26 cellular contexts compared by ENCODE assay signal in genomic region chr19:50899549-50899948, GRCh38. TPM values are rescaled to one million over a fixed set of nuclear protein-coding genes. Genes with fewer than 3 reads are reported as not detected.
DNase-seq lines count a peak whose midpoint lies in the region; ATAC-seq, FAIRE-seq and TF ChIP-seq lines count a peak whose summit lies in the region.
"Had no signal": no experiment of that assay in that cellular context is flagged by ENCODE, and none has a peak within 500 bp of the region (broad histone marks: within the 10 kb centered on the region; RNA-seq: fewer than 3 reads in every experiment).

No MANE protein-coding gene starts in this region.

- H3K36me3 ChIP-seq in HepG2 (replicated peaks in 1 of 2; ENCODE audit: control insufficient read depth in 1 of 2, insufficient read depth in 2 of 2, low read length in 2 of 2) (no peaks in the 10 kb centered on the region), right lobe of liver (no peaks in the 10 kb centered on the region)
- H3K36me3 ChIP-seq: BLaER1 treated with 17β-estradiol and CSF1 and Interleukin-3, amounts not matched to agents 10 nM and 100 nM; Peyer's patch had no signal

- H3K27me3 Mint-ChIP-seq in activated B cell treated with CpG ODN at 0.5 μM for 24 hours (no peaks in the 10 kb centered on the region), mesothelial cell of epicardium (ENCODE audit: low read depth) (peaks cover 57% of the 10 kb centered on the region)
- H3K27me3 Mint-ChIP-seq in activated T-helper 1 cell treated with anti-CD3 and anti-CD28 coated beads, Interleukin-12 subunit alpha, Interleukin-12 subunit beta, Interleukin-2, Interleukin-4 antibody, amounts not matched to agents 30 ng/mL and 10 ng/mL and 1 ng/mL, durations not matched to agents 14 hours and 24 hours and 36 hours (ENCODE audit: insufficient read depth): peaks cover 8% of the 10 kb centered on the region

- H3K27ac ChIP-seq in HepG2 (ENCODE audit: extremely low read length, insufficient read depth, low read length) (no peak overlapping the region), right lobe of liver (no peak overlapping the region)
- H3K27ac ChIP-seq: A549; BLaER1 treated with 17β-estradiol and CSF1 and Interleukin-3, amounts not matched to agents 10 nM and 100 nM; GM23248; Peyer's patch had no signal

- H3K27ac Mint-ChIP-seq in activated B cell treated with CpG ODN at 0.5 μM for 24 hours (peak overlapping the region; percentile 35), mesothelial cell of epicardium (no peak overlapping the region)
- H3K27ac Mint-ChIP-seq in activated T-helper 1 cell treated with anti-CD3 and anti-CD28 coated beads, Interleukin-12 subunit alpha, Interleukin-12 subunit beta, Interleukin-2, Interleukin-4 antibody, amounts not matched to agents 30 ng/mL and 10 ng/mL and 1 ng/mL, durations not matched to agents 14 hours and 24 hours and 36 hours: no peak overlapping the region
- H3K27ac Mint-ChIP-seq: CD8-positive, alpha-beta memory T cell; HFFc6 had no signal

- TF ChIP-seq CTCF in HepG2 (CRISPR knock-in tag; IDR thresholded peaks at IDR 0.05) (no peak), right lobe of liver (IDR thresholded peaks at IDR 0.05) (no peak), activated B cell treated with CpG ODN at 0.5 μM for 24 hours (IDR thresholded peaks at IDR 0.05) (no peak), mesothelial cell of epicardium (IDR thresholded peaks at IDR 0.05; ENCODE audit: unreplicated experiment) (no peak)

- TF ChIP-seq POLR2A in HepG2 (IDR thresholded peaks at IDR 0.05; ENCODE audit: insufficient read depth in 1 of 2, low read depth in 2 of 2, low read length in 2 of 2) (no peak), right lobe of liver (IDR thresholded peaks at IDR 0.05) (no peak)

- no peaks in the 10 kb centered on the region for H3K36me3 Mint-ChIP-seq in activated B cell treated with CpG ODN at 0.5 μM for 24 hours (ENCODE audit: low read depth)
- H3K36me3 Mint-ChIP-seq in activated T-helper 1 cell treated with anti-CD3 and anti-CD28 coated beads, Interleukin-12 subunit alpha, Interleukin-12 subunit beta, Interleukin-2, Interleukin-4 antibody, amounts not matched to agents 30 ng/mL and 10 ng/mL and 1 ng/mL, durations not matched to agents 14 hours and 24 hours and 36 hours (ENCODE audit: low read depth): no peaks in the 10 kb centered on the region
- no peaks in the 10 kb centered on the region for H3K36me3 Mint-ChIP-seq in mesothelial cell of epicardium
- H3K36me3 Mint-ChIP-seq: CD8-positive, alpha-beta memory T cell had no signal

- H3K9ac ChIP-seq in HepG2 (ENCODE audit: insufficient read depth, low read depth, low read length): no peak overlapping the region
- H3K9ac ChIP-seq: BLaER1 treated with 17β-estradiol and CSF1 and Interleukin-3, amounts not matched to agents 10 nM and 100 nM; GM23248 had no signal

- no peaks in the 10 kb centered on the region for H3K9me3 ChIP-seq in HepG2 (ENCODE audit: low read length)
- no peaks in the 10 kb centered on the region for H3K9me3 ChIP-seq in right lobe of liver
- H3K9me3 ChIP-seq: A549; BLaER1 treated with 17β-estradiol and CSF1 and Interleukin-3, amounts not matched to agents 10 nM and 100 nM had no signal

- WGBS in HepG2 (ENCODE audit: low lambda C conversion rate): 10% methylated on average over 3 of the region's 3 CpGs
- WGBS in right lobe of liver (ENCODE audit: insufficient coverage, low coverage, low lambda C conversion rate, missing lambda C conversion rate): 75% methylated on average over 3 of the region's 3 CpGs

- intact Hi-C loops in HepG2 (cut with micrococcal nuclease; ENCODE audit: unreplicated experiment): no loop called here
- intact Hi-C loops in right lobe of liver (cut with DNase I): no loop called here
- intact Hi-C loops in activated B cell treated with CpG ODN at 0.5 μM for 24 hours (cut with micrococcal nuclease): loop anchor here (5.0 kb wide), 2 partner anchors 62 to 557 kb away; no protein-coding TSS in a partner anchor
- intact Hi-C loops in activated T-helper 1 cell treated with anti-CD3 and anti-CD28 coated beads, Interleukin-12 subunit alpha, Interleukin-12 subunit beta, Interleukin-2, Interleukin-4 antibody, amounts not matched to agents 30 ng/mL and 10 ng/mL and 1 ng/mL, durations not matched to agents 14 hours and 24 hours and 36 hours (cut with micrococcal nuclease): no loop called here

- CTCF ChIA-PET in HepG2 (lab: Yijun Ruan, JAX; ENCODE audit: low intra/inter-chr PET ratio, low total read pairs) (no interaction called here), activated B cell treated with CpG ODN at 0.5 μM for 24 hours (lab: Charles Lee) (no interaction called here)

- H2AFZ ChIP-seq in HepG2 (ENCODE audit: low read length): no peak overlapping the region
- H2AFZ ChIP-seq: GM23248 had no signal

- H3K4me1 Mint-ChIP-seq in activated B cell treated with CpG ODN at 0.5 μM for 24 hours (peaks cover 37% of the 10 kb centered on the region), mesothelial cell of epicardium (no peaks in the 10 kb centered on the region)
- no peaks in the 10 kb centered on the region for H3K4me1 Mint-ChIP-seq in activated T-helper 1 cell treated with anti-CD3 and anti-CD28 coated beads, Interleukin-12 subunit alpha, Interleukin-12 subunit beta, Interleukin-2, Interleukin-4 antibody, amounts not matched to agents 30 ng/mL and 10 ng/mL and 1 ng/mL, durations not matched to agents 14 hours and 24 hours and 36 hours (ENCODE audit: low read depth)
- H3K4me1 Mint-ChIP-seq: CD8-positive, alpha-beta memory T cell had no signal

- FAIRE-seq in HepG2 (lab: Jason Lieb, UNC): no peak
- FAIRE-seq: A549, D721Med, GM18507 had no signal

- no peaks in the 10 kb centered on the region for H3K4me1 ChIP-seq in HepG2 (ENCODE audit: insufficient read depth, low read length)
- no peaks in the 10 kb centered on the region for H3K4me1 ChIP-seq in right lobe of liver

- H3K79me2 ChIP-seq in HepG2 (ENCODE audit: insufficient read depth, low read length): no peaks in the 10 kb centered on the region

- H3K9me3 Mint-ChIP-seq in activated B cell treated with CpG ODN at 0.5 μM for 24 hours: peaks cover 4% of the 10 kb centered on the region
- H3K9me3 Mint-ChIP-seq in activated T-helper 1 cell treated with anti-CD3 and anti-CD28 coated beads, Interleukin-12 subunit alpha, Interleukin-12 subunit beta, Interleukin-2, Interleukin-4 antibody, amounts not matched to agents 30 ng/mL and 10 ng/mL and 1 ng/mL, durations not matched to agents 14 hours and 24 hours and 36 hours: peaks cover 10% of the 10 kb centered on the region
- no peaks in the 10 kb centered on the region for H3K9me3 Mint-ChIP-seq in mesothelial cell of epicardium
- H3K9me3 Mint-ChIP-seq: HFFc6 had no signal

- POLR2A ChIA-PET in HepG2 (lab: Yijun Ruan, JAX) (no interaction called here), activated B cell treated with CpG ODN at 0.5 μM for 24 hours (lab: Charles Lee) (interaction anchor here (1.4 kb wide), 1 partner anchor 9 kb away, joined by 5 read pairs; no protein-coding TSS in a partner anchor)

- no TSS peak for BruUV-seq in HepG2 (replicated peaks; lab: Mats Ljungman, UMichigan)

- H4K20me1 ChIP-seq in HepG2 (ENCODE audit: insufficient read depth, low read length): no peaks in the 10 kb centered on the region
- H4K20me1 ChIP-seq: BLaER1 treated with 17β-estradiol and CSF1 and Interleukin-3, amounts not matched to agents 10 nM and 100 nM had no signal

- TF ChIP-seq RAD21 in HepG2 (CRISPR knock-in tag; IDR thresholded peaks at IDR 0.05): no peak

- DNase-seq in HepG2 (ENCODE audit: low spot score) (no peak), right lobe of liver (no peak), OCI-M1 (lab: John Stamatoyannopoulos, UW) (peak; percentile 84), activated B cell treated with CpG ODN at 0.5 μM for 24 hours (no peak), germinal center (ENCODE audit: low spot score) (no peak), mesothelial cell of epicardium (ENCODE audit: low spot score in 2 of 2, unreplicated experiment in 2 of 2) (no peak), T-helper 9 cell (no peak)
- no peak for DNase-seq in activated T-helper 1 cell treated with anti-CD3 and anti-CD28 coated beads, Interleukin-12 subunit alpha, Interleukin-12 subunit beta, Interleukin-2, Interleukin-4 antibody, amounts not matched to agents 30 ng/mL and 10 ng/mL and 1 ng/mL, durations not matched to agents 14 hours and 24 hours and 36 hours (ENCODE audit: low spot score)
- DNase-seq: CD8-positive, alpha-beta memory T cell; DMS79 treated with DMSO at 0.1 percent for 48 hours; HFFc6; Kasumi-1; MM.1S; NCI-H1417 treated with DMSO at 0.1 percent for 48 hours; NCI-H2029; NCI-H2171; NCI-H748 treated with DMSO at 0.1 percent for 48 hours; Peyer's patch; Right ventricle myocardium superior had no signal

- no peak for ATAC-seq in HepG2
- no peak for ATAC-seq in right lobe of liver
- ATAC-seq in activated B cell treated with CpG ODN at 0.5 μM for 24 hours (ENCODE audit: low read depth): no peak
- ATAC-seq: A549 had no signal

- TF ChIP-seq EP300 in HepG2 (IDR thresholded peaks at IDR 0.05; ENCODE audit: low read depth in 2 of 2, low read length in 2 of 2): no peak
- no peak for TF ChIP-seq EP300 in HepG2 (CRISPR knock-in tag; IDR thresholded peaks at IDR 0.05; ENCODE audit: borderline replicate concordance)

- H3K4me3 Mint-ChIP-seq in activated B cell treated with CpG ODN at 0.5 μM for 24 hours (no peak overlapping the region), mesothelial cell of epicardium (no peak overlapping the region)
- H3K4me3 Mint-ChIP-seq in activated T-helper 1 cell treated with anti-CD3 and anti-CD28 coated beads, Interleukin-12 subunit alpha, Interleukin-12 subunit beta, Interleukin-2, Interleukin-4 antibody, amounts not matched to agents 30 ng/mL and 10 ng/mL and 1 ng/mL, durations not matched to agents 14 hours and 24 hours and 36 hours: no peak overlapping the region
- H3K4me3 Mint-ChIP-seq: CD8-positive, alpha-beta memory T cell; HFFc6 had no signal

- in situ Hi-C loops in HepG2 (cut with HindIII; ENCODE audit: extremely low pct_ligation_motif_present, low pct_unique_long_range_greater_than_20kb): no loop called here

- H3K4me2 ChIP-seq in HepG2 (ENCODE audit: low read depth, low read length): no peak overlapping the region
- H3K4me2 ChIP-seq: A549; BLaER1 treated with 17β-estradiol and CSF1 and Interleukin-3, amounts not matched to agents 10 nM and 100 nM had no signal

- H3K27me3 ChIP-seq in HepG2 (ENCODE audit: control insufficient read depth in 1 of 2, insufficient read depth in 2 of 2, low read length in 2 of 2): no peaks in the 10 kb centered on the region; a peak in 1 of 5 replicates
- H3K27me3 ChIP-seq in right lobe of liver: no peaks in the 10 kb centered on the region
- H3K27me3 ChIP-seq: BLaER1 treated with 17β-estradiol and CSF1 and Interleukin-3, amounts not matched to agents 10 nM and 100 nM; Peyer's patch had no signal

- no peak overlapping the region for H3K4me3 ChIP-seq in HepG2 (replicated peaks in 1 of 3; ENCODE audit: insufficient read depth in 1 of 3, low read depth in 2 of 3, low read length in 3 of 3)
- no peak overlapping the region for H3K4me3 ChIP-seq in right lobe of liver
- H3K4me3 ChIP-seq: A549; BLaER1 treated with 17β-estradiol and CSF1 and Interleukin-3, amounts not matched to agents 10 nM and 100 nM; GM23248; Peyer's patch had no signal

RNA-seq across cellular contexts. Expression of gene KLK4, which starts 11.6 kb away (rescaled TPM):
- not detected in 2 replicates for total RNA-seq in HepG2 (2016; rRNA removed; fragmentation: Illumina TruSeq; extraction: Trizol)
- total RNA-seq in HepG2 (2016; cell fraction: cytosol; rRNA removed; fragmentation: Illumina TruSeq; extraction: Trizol; ENCODE audit: low read depth): not detected in 2 replicates
- not detected in 2 replicates for total RNA-seq in HepG2 (2016; cell fraction: insoluble cytoplasmic fraction; rRNA removed; fragmentation: Illumina TruSeq; extraction: Trizol)
- not detected in 2 replicates for total RNA-seq in HepG2 (2016; cell fraction: membrane; rRNA removed; fragmentation: Illumina TruSeq; extraction: Trizol)
- total RNA-seq in HepG2 (2016; cell fraction: nucleus; rRNA removed; fragmentation: Illumina TruSeq; extraction: Trizol): not detected in 2 replicates
- polyA plus RNA-seq in HepG2 (2011; rRNA removed): not detected in 2 replicates
- not detected in 2 replicates for polyA plus RNA-seq in HepG2 (2011; cell fraction: cytosol; rRNA removed)
- polyA plus RNA-seq in HepG2 (2011; cell fraction: nucleus; rRNA removed): not detected in 2 replicates
- not detected in 2 replicates for polyA plus RNA-seq in HepG2 (2012)
- not detected in 2 replicates for polyA plus RNA-seq in HepG2 (2016; cell fraction: cytosol; fragmentation: Illumina TruSeq; extraction: Trizol; ENCODE audit: low read depth)
- polyA plus RNA-seq in HepG2 (2016; cell fraction: insoluble cytoplasmic fraction; fragmentation: Illumina TruSeq; extraction: Trizol; ENCODE audit: low read depth): not detected in 2 replicates
- polyA plus RNA-seq in HepG2 (2016; cell fraction: membrane; fragmentation: Illumina TruSeq; extraction: Trizol; ENCODE audit: low read depth): not detected in 2 replicates
- polyA plus RNA-seq in HepG2 (2016; cell fraction: nucleus; fragmentation: Illumina TruSeq; extraction: Trizol; ENCODE audit: insufficient read depth, low read depth): not detected in 2 replicates
- not detected in 2 replicates for polyA minus RNA-seq in HepG2 (2011; rRNA and poly(A)+ RNA removed; ENCODE audit: low replicate concordance)
- not detected in 2 replicates for polyA minus RNA-seq in HepG2 (2011; cell fraction: cytosol; rRNA and poly(A)+ RNA removed)
- polyA minus RNA-seq in HepG2 (2011; cell fraction: nucleus; rRNA and poly(A)+ RNA removed): not detected in 2 replicates
- not detected for total RNA-seq in right lobe of liver
- total RNA-seq in activated B cell treated with CpG ODN at 0.5 μM for 24 hours: 0.32 and 0.75 TPM in 2 replicates
- total RNA-seq in activated T-helper 1 cell treated with anti-CD3 and anti-CD28 coated beads, Interleukin-12 subunit alpha, Interleukin-12 subunit beta, Interleukin-2, Interleukin-4 antibody, amounts not matched to agents 30 ng/mL and 10 ng/mL and 1 ng/mL, durations not matched to agents 14 hours and 24 hours and 36 hours: not detected in 2 replicates
- not detected in 3 replicates for total RNA-seq in mesothelial cell of epicardium
- total RNA-seq: CD8-positive, alpha-beta memory T cell; G401; GM23248; HFFc6; NCI-H460; Right ventricle myocardium superior had no signal
- polyA plus RNA-seq: A549; CD8-positive, alpha-beta memory T cell; GM23248 had no signal

RNA-seq across cellular contexts. Expression of gene KLK2, which starts 26.3 kb away (rescaled TPM):
- total RNA-seq in HepG2 (2016; rRNA removed; fragmentation: Illumina TruSeq; extraction: Trizol) (not detected in 2 replicates), right lobe of liver (not detected), activated B cell treated with CpG ODN at 0.5 μM for 24 hours (0.69 and 1.8 TPM in 2 replicates), mesothelial cell of epicardium (not detected in 3 replicates)
- total RNA-seq in HepG2 (2016; cell fraction: cytosol; rRNA removed; fragmentation: Illumina TruSeq; extraction: Trizol; ENCODE audit: low read depth): not detected in 2 replicates
- total RNA-seq in HepG2 (2016; cell fraction: insoluble cytoplasmic fraction; rRNA removed; fragmentation: Illumina TruSeq; extraction: Trizol): not detected in 2 replicates
- total RNA-seq in HepG2 (2016; cell fraction: membrane; rRNA removed; fragmentation: Illumina TruSeq; extraction: Trizol): not detected in 2 replicates
- not detected in 2 replicates for total RNA-seq in HepG2 (2016; cell fraction: nucleus; rRNA removed; fragmentation: Illumina TruSeq; extraction: Trizol)
- 0.11 TPM in 1 of 2 replicates, not detected in the other for polyA plus RNA-seq in HepG2 (2011; rRNA removed)
- not detected in 2 replicates for polyA plus RNA-seq in HepG2 (2011; cell fraction: cytosol; rRNA removed)
- 0.31 and 0.35 TPM in 2 replicates for polyA plus RNA-seq in HepG2 (2011; cell fraction: nucleus; rRNA removed)
- polyA plus RNA-seq in HepG2 (2012): not detected in 2 replicates
- polyA plus RNA-seq in HepG2 (2016; cell fraction: cytosol; fragmentation: Illumina TruSeq; extraction: Trizol; ENCODE audit: low read depth): not detected in 2 replicates
- polyA plus RNA-seq in HepG2 (2016; cell fraction: insoluble cytoplasmic fraction; fragmentation: Illumina TruSeq; extraction: Trizol; ENCODE audit: low read depth): not detected in 2 replicates
- polyA plus RNA-seq in HepG2 (2016; cell fraction: membrane; fragmentation: Illumina TruSeq; extraction: Trizol; ENCODE audit: low read depth): not detected in 2 replicates
- not detected in 2 replicates for polyA plus RNA-seq in HepG2 (2016; cell fraction: nucleus; fragmentation: Illumina TruSeq; extraction: Trizol; ENCODE audit: insufficient read depth, low read depth)
- not detected in 2 replicates for polyA minus RNA-seq in HepG2 (2011; rRNA and poly(A)+ RNA removed; ENCODE audit: low replicate concordance)
- polyA minus RNA-seq in HepG2 (2011; cell fraction: cytosol; rRNA and poly(A)+ RNA removed): not detected in 2 replicates
- polyA minus RNA-seq in HepG2 (2011; cell fraction: nucleus; rRNA and poly(A)+ RNA removed): 0.37 and 0.64 TPM in 2 replicates
- not detected in 2 replicates for total RNA-seq in activated T-helper 1 cell treated with anti-CD3 and anti-CD28 coated beads, Interleukin-12 subunit alpha, Interleukin-12 subunit beta, Interleukin-2, Interleukin-4 antibody, amounts not matched to agents 30 ng/mL and 10 ng/mL and 1 ng/mL, durations not matched to agents 14 hours and 24 hours and 36 hours
- total RNA-seq: CD8-positive, alpha-beta memory T cell; G401; GM23248; HFFc6; NCI-H460; Peyer's patch; Right ventricle myocardium superior had no signal
- polyA plus RNA-seq: CD8-positive, alpha-beta memory T cell; GM23248 had no signal

RNA-seq across cellular contexts. Expression of gene KLK3, which starts 44.8 kb away (rescaled TPM):
- total RNA-seq in HepG2 (2016; rRNA removed; fragmentation: Illumina TruSeq; extraction: Trizol) (not detected in 2 replicates), right lobe of liver (not detected), activated B cell treated with CpG ODN at 0.5 μM for 24 hours (not detected in 2 replicates), mesothelial cell of epicardium (not detected in 3 replicates)
- not detected in 2 replicates for total RNA-seq in HepG2 (2016; cell fraction: cytosol; rRNA removed; fragmentation: Illumina TruSeq; extraction: Trizol; ENCODE audit: low read depth)
- total RNA-seq in HepG2 (2016; cell fraction: insoluble cytoplasmic fraction; rRNA removed; fragmentation: Illumina TruSeq; extraction: Trizol): not detected in 2 replicates
- not detected in 2 replicates for total RNA-seq in HepG2 (2016; cell fraction: membrane; rRNA removed; fragmentation: Illumina TruSeq; extraction: Trizol)
- total RNA-seq in HepG2 (2016; cell fraction: nucleus; rRNA removed; fragmentation: Illumina TruSeq; extraction: Trizol): not detected in 2 replicates
- polyA plus RNA-seq in HepG2 (2011; rRNA removed): not detected in 2 replicates
- polyA plus RNA-seq in HepG2 (2011; cell fraction: cytosol; rRNA removed): not detected in 2 replicates
- polyA plus RNA-seq in HepG2 (2011; cell fraction: nucleus; rRNA removed): not detected in 2 replicates
- not detected in 2 replicates for polyA plus RNA-seq in HepG2 (2012)
- not detected in 2 replicates for polyA plus RNA-seq in HepG2 (2016; cell fraction: cytosol; fragmentation: Illumina TruSeq; extraction: Trizol; ENCODE audit: low read depth)
- polyA plus RNA-seq in HepG2 (2016; cell fraction: insoluble cytoplasmic fraction; fragmentation: Illumina TruSeq; extraction: Trizol; ENCODE audit: low read depth): not detected in 2 replicates
- polyA plus RNA-seq in HepG2 (2016; cell fraction: membrane; fragmentation: Illumina TruSeq; extraction: Trizol; ENCODE audit: low read depth): not detected in 2 replicates
- polyA plus RNA-seq in HepG2 (2016; cell fraction: nucleus; fragmentation: Illumina TruSeq; extraction: Trizol; ENCODE audit: insufficient read depth, low read depth): not detected in 2 replicates
- polyA minus RNA-seq in HepG2 (2011; rRNA and poly(A)+ RNA removed; ENCODE audit: low replicate concordance): not detected in 2 replicates
- not detected in 2 replicates for polyA minus RNA-seq in HepG2 (2011; cell fraction: cytosol; rRNA and poly(A)+ RNA removed)
- polyA minus RNA-seq in HepG2 (2011; cell fraction: nucleus; rRNA and poly(A)+ RNA removed): not detected in 2 replicates
- total RNA-seq in activated T-helper 1 cell treated with anti-CD3 and anti-CD28 coated beads, Interleukin-12 subunit alpha, Interleukin-12 subunit beta, Interleukin-2, Interleukin-4 antibody, amounts not matched to agents 30 ng/mL and 10 ng/mL and 1 ng/mL, durations not matched to agents 14 hours and 24 hours and 36 hours: not detected in 2 replicates
- total RNA-seq: CD8-positive, alpha-beta memory T cell; G401; GM23248; HFFc6; NCI-H460; Right ventricle myocardium superior had no signal
- polyA plus RNA-seq: A549; CD8-positive, alpha-beta memory T cell; GM23248 had no signal

RNA-seq across cellular contexts. Expression of gene KLK5, which starts 53.3 kb away (rescaled TPM):
- total RNA-seq in HepG2 (2016; rRNA removed; fragmentation: Illumina TruSeq; extraction: Trizol): not detected in 2 replicates
- not detected in 2 replicates for total RNA-seq in HepG2 (2016; cell fraction: cytosol; rRNA removed; fragmentation: Illumina TruSeq; extraction: Trizol; ENCODE audit: low read depth)
- not detected in 2 replicates for total RNA-seq in HepG2 (2016; cell fraction: insoluble cytoplasmic fraction; rRNA removed; fragmentation: Illumina TruSeq; extraction: Trizol)
- total RNA-seq in HepG2 (2016; cell fraction: membrane; rRNA removed; fragmentation: Illumina TruSeq; extraction: Trizol): not detected in 2 replicates
- total RNA-seq in HepG2 (2016; cell fraction: nucleus; rRNA removed; fragmentation: Illumina TruSeq; extraction: Trizol): not detected in 2 replicates
- not detected in 2 replicates for polyA plus RNA-seq in HepG2 (2011; rRNA removed)
- polyA plus RNA-seq in HepG2 (2011; cell fraction: cytosol; rRNA removed): not detected in 2 replicates
- not detected in 2 replicates for polyA plus RNA-seq in HepG2 (2011; cell fraction: nucleus; rRNA removed)
- not detected in 2 replicates for polyA plus RNA-seq in HepG2 (2012)
- polyA plus RNA-seq in HepG2 (2016; cell fraction: cytosol; fragmentation: Illumina TruSeq; extraction: Trizol; ENCODE audit: low read depth): not detected in 2 replicates
- not detected in 2 replicates for polyA plus RNA-seq in HepG2 (2016; cell fraction: insoluble cytoplasmic fraction; fragmentation: Illumina TruSeq; extraction: Trizol; ENCODE audit: low read depth)
- polyA plus RNA-seq in HepG2 (2016; cell fraction: membrane; fragmentation: Illumina TruSeq; extraction: Trizol; ENCODE audit: low read depth): not detected in 2 replicates
- not detected in 2 replicates for polyA plus RNA-seq in HepG2 (2016; cell fraction: nucleus; fragmentation: Illumina TruSeq; extraction: Trizol; ENCODE audit: insufficient read depth, low read depth)
- 0.23 TPM in 1 of 2 replicates, not detected in the other for polyA minus RNA-seq in HepG2 (2011; rRNA and poly(A)+ RNA removed; ENCODE audit: low replicate concordance)
- polyA minus RNA-seq in HepG2 (2011; cell fraction: cytosol; rRNA and poly(A)+ RNA removed): not detected in 2 replicates
- not detected in 2 replicates for polyA minus RNA-seq in HepG2 (2011; cell fraction: nucleus; rRNA and poly(A)+ RNA removed)
- total RNA-seq in right lobe of liver: not detected
- total RNA-seq in activated B cell treated with CpG ODN at 0.5 μM for 24 hours: not detected in 2 replicates
- not detected in 2 replicates for total RNA-seq in activated T-helper 1 cell treated with anti-CD3 and anti-CD28 coated beads, Interleukin-12 subunit alpha, Interleukin-12 subunit beta, Interleukin-2, Interleukin-4 antibody, amounts not matched to agents 30 ng/mL and 10 ng/mL and 1 ng/mL, durations not matched to agents 14 hours and 24 hours and 36 hours
- 8.9 to 11.5 TPM (median 9.5 TPM) in 3 replicates for total RNA-seq in mesothelial cell of epicardium
- total RNA-seq: CD8-positive, alpha-beta memory T cell; GM23248; HFFc6; NCI-H460; Peyer's patch; Right ventricle myocardium superior had no signal
- polyA plus RNA-seq: A549; CD8-positive, alpha-beta memory T cell; GM23248 had no signal
